Comparison of ENCODE assay signal across 8 cellular contexts in the genomic region with DNA sequence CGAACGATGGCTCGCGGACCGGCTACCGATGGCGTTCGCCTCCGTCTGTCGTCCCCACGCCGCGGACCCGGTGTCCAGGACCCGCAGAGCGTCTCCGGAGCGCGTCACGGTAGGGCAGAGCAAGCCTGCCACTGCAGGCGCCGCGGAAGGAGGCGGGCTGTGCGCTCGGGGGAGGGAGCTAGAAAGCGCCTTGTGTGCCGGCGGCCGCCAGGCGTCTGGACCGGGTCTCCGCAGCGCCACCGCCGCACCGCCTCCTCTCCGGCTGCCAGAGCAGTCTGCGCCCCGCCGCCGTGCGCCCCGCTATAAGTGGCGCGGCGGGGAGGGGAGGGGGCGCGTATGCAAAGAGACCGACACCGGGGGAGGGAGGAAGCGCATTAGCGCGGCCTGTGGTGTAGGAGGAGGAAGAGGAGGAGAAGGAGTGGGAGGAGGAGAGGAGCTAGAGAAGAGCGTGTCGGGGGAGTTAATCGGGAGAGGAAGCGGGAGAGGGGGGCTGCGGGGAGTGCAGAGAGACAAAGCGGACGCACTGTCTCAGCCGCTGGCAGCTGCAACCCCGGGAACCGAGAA. TPM values are rescaled to one million over a fixed set of nuclear protein-coding genes. Genes with fewer than 3 reads are reported as not detected.
DNase-seq lines count a peak whose midpoint lies in the region; ATAC-seq, FAIRE-seq and TF ChIP-seq lines count a peak whose summit lies in the region.

Gene ENC1 (minus strand): TSS at position 279 of the 564 bp plus-strand sequence. CDS start 4,243 bp downstream, outside the sequence.

- H3K4me1 ChIP-seq in Loucy (ENCODE audit: insufficient read depth, low read length, poor library complexity, severe bottlenecking) (peaks cover 29% of the 10 kb centered on the region), thymus (ENCODE audit: control insufficient read depth, insufficient read depth, low read length) (peaks cover 12% of the 10 kb centered on the region)

- FAIRE-seq in H54 (lab: Jason Lieb, UNC) = no peak

- H3K4me3 Mint-ChIP-seq in glutamatergic neuron (ENCODE audit: unreplicated experiment) = peak within 1 kb of the TSS; percentile 88

- peak; percentile 81 to 82 for ATAC-seq in activated naive CD4-positive, alpha-beta T cell treated with anti-CD3 and anti-CD28 coated beads, Interleukin-2, amount 50 U/mL, for 72 hours
- ATAC-seq in omental fat pad (ENCODE audit: low FRiP score) = peak; percentile 85

- H3K9me3 Mint-ChIP-seq in activated naive CD4-positive, alpha-beta T cell treated with anti-CD3 and anti-CD28 coated beads, Interleukin-2, amount 50 U/mL, for 72 hours = no peaks in the 10 kb centered on the region
- peaks cover 19% of the 10 kb centered on the region for H3K9me3 Mint-ChIP-seq in glutamatergic neuron (ENCODE audit: unreplicated experiment)

- no peaks in the 10 kb centered on the region for H3F3A ChIP-seq in Loucy (ENCODE audit: low read depth)

- peak within 1 kb of the TSS; percentile 88 for H2AFZ ChIP-seq in Loucy (ENCODE audit: low read length)

- peaks cover 44% of the 10 kb centered on the region for H3K4me1 Mint-ChIP-seq in glutamatergic neuron (ENCODE audit: low read depth, unreplicated experiment)

- H3K27ac Mint-ChIP-seq in activated naive CD4-positive, alpha-beta T cell treated with anti-CD3 and anti-CD28 coated beads, Interleukin-2, amount 50 U/mL, for 72 hours = peak within 1 kb of the TSS; percentile 12 to 49
- H3K27ac Mint-ChIP-seq in glutamatergic neuron (ENCODE audit: unreplicated experiment) = peak within 1 kb of the TSS; percentile 92

- peaks cover 48% of the 10 kb centered on the region for H3K79me2 ChIP-seq in Loucy (ENCODE audit: insufficient read depth, low read length)

- peak; percentile 100 for TF ChIP-seq POLR2A in H54 (IDR thresholded peaks at IDR 0.05; ENCODE audit: low read depth, low read length)

- peak within 1 kb of the TSS; percentile 95 for H3K9ac ChIP-seq in Loucy (ENCODE audit: low read depth, low read length, poor library complexity, severe bottlenecking)

- no peaks in the 10 kb centered on the region for H3K9me2 ChIP-seq in Loucy (replicated peaks; ENCODE audit: low read depth, low read length)

- under 1% methylated on average over 64 of the region's 64 CpGs for WGBS in thymus

- H3K9me3 ChIP-seq in Loucy (ENCODE audit: insufficient read depth, low read depth, low read length) (no peaks in the 10 kb centered on the region), thymus (ENCODE audit: control insufficient read depth) (no peaks in the 10 kb centered on the region)

- peak within 1 kb of the TSS; percentile 89 for H3K4me2 ChIP-seq in Loucy (ENCODE audit: low read depth, low read length, poor library complexity, severe bottlenecking)

- H3K27me3 Mint-ChIP-seq in glutamatergic neuron (ENCODE audit: unreplicated experiment) = peaks cover 19% of the 10 kb centered on the region

- TF ChIP-seq CTCF in Loucy (conservative IDR thresholded peaks at IDR 0.05; ENCODE audit: low read length) = peak; percentile 37
- TF ChIP-seq CTCF in glutamatergic neuron (IDR thresholded peaks at IDR 0.05; ENCODE audit: partially characterized antibody, unreplicated experiment) = peak; percentile 65
- TF ChIP-seq CTCF in omental fat pad (IDR thresholded peaks at IDR 0.05) = peak in 1 of 3 donors; percentile 38

- H3K27me3 ChIP-seq in Loucy (ENCODE audit: insufficient read depth, low read length, poor library complexity, severe bottlenecking) (no peaks in the 10 kb centered on the region), thymus (ENCODE audit: control insufficient read depth, insufficient read depth) (no peaks in the 10 kb centered on the region)

- H3K4me3 ChIP-seq in Loucy (ENCODE audit: low read length, poor library complexity, severe bottlenecking) (peak within 1 kb of the TSS; percentile 86), thymus (ENCODE audit: low read length) (peak within 1 kb of the TSS; percentile 52)

- peaks cover 7% of the 10 kb centered on the region; the same call in 1 of the 2 replicates for H3K36me3 ChIP-seq in Loucy (ENCODE audit: insufficient read depth, low read length)
- H3K36me3 ChIP-seq in thymus (ENCODE audit: control insufficient read depth, insufficient read depth) = peaks cover 5% of the 10 kb centered on the region

- peaks cover 18% of the 10 kb centered on the region for H4K20me1 ChIP-seq in Loucy (ENCODE audit: insufficient read depth, low read length, poor library complexity, severe bottlenecking)

- peak within 1 kb of the TSS; percentile 53 for H3K27ac ChIP-seq in thymus (ENCODE audit: low read depth)

- H3K36me3 Mint-ChIP-seq in activated naive CD4-positive, alpha-beta T cell treated with anti-CD3 and anti-CD28 coated beads, Interleukin-2, amount 50 U/mL, for 72 hours = peaks cover 0 to 5% of the 10 kb centered on the region in 2 donors
- H3K36me3 Mint-ChIP-seq in glutamatergic neuron (ENCODE audit: unreplicated experiment) = peaks cover 7% of the 10 kb centered on the region

- DNase-seq in GDM1 (lab: John Stamatoyannopoulos, UW) = peak; percentile 82
- peak; percentile 35 for DNase-seq in H54 (ENCODE audit: insufficient read length, low spot score)
- DNase-seq in SK-N-DZ (ENCODE audit: low spot score) = peak; percentile 98
- peak; percentile 73 to 75 for DNase-seq in activated naive CD4-positive, alpha-beta T cell treated with anti-CD3 and anti-CD28 coated beads, Interleukin-2, amount 50 U/mL, for 72 hours (ENCODE audit: low spot score in 2 of 2)
- peak; percentile 91 for DNase-seq in glutamatergic neuron
- peak; percentile 33 for DNase-seq in omental fat pad (ENCODE audit: low spot score)

RNA-seq across cellular contexts. Expression of gene ENC1, which starts in this region (rescaled TPM):
- polyA plus RNA-seq in SK-N-DZ (2014; cell fraction: cytosol; rRNA removed) = 8.4 and 11.2 TPM in 2 replicates
- 7.7 and 8.7 TPM in 2 replicates for polyA plus RNA-seq in SK-N-DZ (2014; cell fraction: nucleus; rRNA removed)
- total RNA-seq in activated naive CD4-positive, alpha-beta T cell treated with anti-CD3 and anti-CD28 coated beads, Interleukin-2, amount 50 U/mL, for 72 hours = under 1 TPM; 0.75 to 0.99 TPM
- total RNA-seq in glutamatergic neuron (ENCODE audit: unreplicated experiment) (302 TPM), omental fat pad (10 to 100 TPM in 3 of 4 donors, 1 to 10 TPM in 1; 7.8 to 22.1 (median 12.9) TPM)
- 8.4 TPM for polyA plus RNA-seq in thymus

Comparison
In these comparisons a context has a peak if more than half of its experiments do, and no peak if none do; other contexts are left out.
1. Peak in every context shown above with its lines: DNase-seq, ATAC-seq, H3K4me3 ChIP-seq and H3K27ac ChIP-seq.
2. RNA of gene ENC1 (total RNA-seq): 302 TPM in glutamatergic neuron (single experiment); 7.8 to 22.1 TPM in omental fat pad and 0.75 to 0.99 TPM in activated naive CD4-positive, alpha-beta T cell treated with anti-CD3 and anti-CD28 coated beads, Interleukin-2, amount 50 U/mL, for 72 hours; every median in the first group is over 10 times any median in the second.
3. Peak in DNase-seq and ATAC-seq in activated naive CD4-positive, alpha-beta T cell treated with anti-CD3 and anti-CD28 coated beads, Interleukin-2, amount 50 U/mL, for 72 hours; RNA of the gene not detected or under 1 TPM.
4. DNase-seq: peak in every context shown above with its lines; median percentile 98 in SK-N-DZ; 91 in glutamatergic neuron; 82 in GDM1; 74 in activated naive CD4-positive, alpha-beta T cell treated with anti-CD3 and anti-CD28 coated beads, Interleukin-2, amount 50 U/mL, for 72 hours; 35 in H54; 33 in omental fat pad.